Comparison of ENCODE assay signal across 17 cellular contexts in genomic region chr5:124905756-124906155, GRCh38.
A peak's percentile ranks its signal among the peaks of the same experiment; 100 is the strongest.
DNase-seq lines count a peak whose midpoint lies in the region; ATAC-seq and TF ChIP-seq lines count a peak whose summit lies in the region.
"Had no signal": no experiment of that assay in that cellular context is flagged by ENCODE, and none has a peak within 500 bp of the region (broad histone marks: within the 10 kb centered on the region; RNA-seq: fewer than 3 reads in every experiment).

No MANE protein-coding gene starts in this region.

- no peaks in the 10 kb centered on the region for H3K27me3 ChIP-seq in ectodermal cell (ENCODE audit: control insufficient read depth, insufficient read depth, low read length, poor library complexity, severe bottlenecking)
- no peaks in the 10 kb centered on the region for H3K27me3 ChIP-seq in psoas muscle (ENCODE audit: insufficient read depth in 3 of 3, low read length in 2 of 3)
- no peaks in the 10 kb centered on the region for H3K27me3 ChIP-seq in upper lobe of right lung
- H3K27me3 ChIP-seq: left lung had no signal

- H3K36me3 Mint-ChIP-seq in activated T-cell treated with anti-CD3 and anti-CD28 coated beads, Interleukin-2, amount 50 U/mL, for 24 hours (ENCODE audit: low read depth): no peaks in the 10 kb centered on the region
- H3K36me3 Mint-ChIP-seq: activated naive CD8-positive, alpha-beta T cell; CD4-positive, alpha-beta memory T cell; stimulated activated naive B cell treated with anti-CD40 and anti-IgM and Interleukin-4, amounts not matched to agents 10 μg/mL and 1 μg/mL and 100 μg/mL, for 72 hours had no signal

- ATAC-seq in psoas muscle (no peak), upper lobe of right lung (no peak), GM19467 (IDR thresholded peaks at IDR 0.05; ENCODE audit: unreplicated experiment) (no peak)
- ATAC-seq: activated T-cell treated with anti-CD3 and anti-CD28 coated beads, Interleukin-2, amount 50 U/mL, for 72 hours; stimulated activated naive B cell treated with anti-CD40 and anti-IgM and Interleukin-4, amounts not matched to agents 10 μg/mL and 1 μg/mL and 100 μg/mL, for 72 hours had no signal

- peaks cover 2% of the 10 kb centered on the region for H3K27me3 Mint-ChIP-seq in activated T-cell treated with anti-CD3 and anti-CD28 coated beads, Interleukin-2, amount 50 U/mL, for 24 hours
- H3K27me3 Mint-ChIP-seq: activated CD4-positive, alpha-beta memory T cell treated with anti-CD3 and anti-CD28 coated beads, Interleukin-2, amount 10 ng/mL, durations not matched to agents 7 days and 5 days; CD4-positive, alpha-beta memory T cell; central memory CD8-positive, alpha-beta T cell; stimulated activated naive B cell treated with anti-CD40 and anti-IgM and Interleukin-4, amounts not matched to agents 10 μg/mL and 1 μg/mL and 100 μg/mL, for 72 hours had no signal

- peaks cover 14% of the 10 kb centered on the region for H3K4me1 Mint-ChIP-seq in activated T-cell treated with anti-CD3 and anti-CD28 coated beads, Interleukin-2, amount 50 U/mL, for 24 hours (ENCODE audit: low read depth)
- H3K4me1 Mint-ChIP-seq: CD4-positive, alpha-beta memory T cell; central memory CD8-positive, alpha-beta T cell had no signal

- H3K36me3 ChIP-seq in ectodermal cell (ENCODE audit: control insufficient read depth, insufficient read depth, low read length) (no peaks in the 10 kb centered on the region), psoas muscle (ENCODE audit: insufficient read depth in 1 of 2, low read depth in 1 of 2) (no peaks in the 10 kb centered on the region), upper lobe of right lung (no peaks in the 10 kb centered on the region)
- H3K36me3 ChIP-seq: left lung had no signal

- intact Hi-C loops in psoas muscle (cut with DNase I): loop anchor here (2.0 to 10.0 kb wide), 5 partner anchors 151 to 1231 kb away; no protein-coding TSS in a partner anchor
- intact Hi-C loops in upper lobe of right lung (cut with DNase I): no loop called here

- H3K4me3 Mint-ChIP-seq in activated T-cell treated with anti-CD3 and anti-CD28 coated beads, Interleukin-2, amount 50 U/mL, for 24 hours: no peak overlapping the region
- H3K4me3 Mint-ChIP-seq: activated CD4-positive, alpha-beta memory T cell treated with anti-CD3 and anti-CD28 coated beads, Interleukin-2, amount 10 ng/mL, durations not matched to agents 7 days and 5 days; activated naive CD8-positive, alpha-beta T cell; activated T-cell treated with anti-CD3 and anti-CD28 coated beads, Interleukin-2, amount 50 U/mL, for 72 hours; CD4-positive, alpha-beta memory T cell; central memory CD8-positive, alpha-beta T cell; stimulated activated naive B cell treated with anti-CD40 and anti-IgM and Interleukin-4, amounts not matched to agents 10 μg/mL and 1 μg/mL and 100 μg/mL, for 72 hours had no signal

- no peak overlapping the region for H3K27ac Mint-ChIP-seq in activated T-cell treated with anti-CD3 and anti-CD28 coated beads, Interleukin-2, amount 50 U/mL, for 24 hours
- H3K27ac Mint-ChIP-seq: activated CD4-positive, alpha-beta memory T cell treated with anti-CD3 and anti-CD28 coated beads, Interleukin-2, amount 10 ng/mL, durations not matched to agents 7 days and 5 days; activated naive CD8-positive, alpha-beta T cell; activated T-cell treated with anti-CD3 and anti-CD28 coated beads, Interleukin-2, amount 50 U/mL, for 72 hours; CD4-positive, alpha-beta memory T cell had no signal

- TF ChIP-seq CTCF in 22Rv1 (IDR thresholded peaks at IDR 0.05) (no peak), psoas muscle (IDR thresholded peaks at IDR 0.05) (no peak), upper lobe of right lung (IDR thresholded peaks at IDR 0.05) (no peak)

- WGBS in ectodermal cell, 2 experiments: 42 to 50% methylated on average over 1 of the region's 1 CpG
- 32 to 86% (median 46%) methylated on average over 1 of the region's 1 CpG for WGBS in psoas muscle, 3 donors

- H3K4me1 ChIP-seq in ectodermal cell (ENCODE audit: control insufficient read depth, insufficient read depth, low read length): peaks cover 55% of the 10 kb centered on the region
- H3K4me1 ChIP-seq in psoas muscle: peaks cover 49% of the 10 kb centered on the region
- peaks cover 49% of the 10 kb centered on the region for H3K4me1 ChIP-seq in upper lobe of right lung

- no peak overlapping the region for H3K4me3 ChIP-seq in ectodermal cell (ENCODE audit: insufficient read depth, low read depth, low read length)
- no peak overlapping the region for H3K4me3 ChIP-seq in psoas muscle
- H3K4me3 ChIP-seq in upper lobe of right lung: no peak overlapping the region
- H3K4me3 ChIP-seq: left lung had no signal

- H3K9me3 ChIP-seq in ectodermal cell (ENCODE audit: control insufficient read depth, low read length): no peaks in the 10 kb centered on the region
- no peaks in the 10 kb centered on the region for H3K9me3 ChIP-seq in psoas muscle
- no peaks in the 10 kb centered on the region for H3K9me3 ChIP-seq in upper lobe of right lung
- H3K9me3 ChIP-seq: left lung had no signal

- H3K27ac ChIP-seq in 22Rv1: peak overlapping the region; percentile 88
- peak overlapping the region; percentile 11 for H3K27ac ChIP-seq in ectodermal cell (ENCODE audit: insufficient read depth, low read depth, low read length, poor library complexity, severe bottlenecking)
- H3K27ac ChIP-seq in psoas muscle: peak overlapping the region; percentile 81
- no peak overlapping the region for H3K27ac ChIP-seq in upper lobe of right lung

- peak; percentile 67 for DNase-seq in NCI-H69 (lab: John Stamatoyannopoulos, UW)
- DNase-seq in psoas muscle: no peak
- DNase-seq in upper lobe of right lung: no peak
- no peak for DNase-seq in T-helper 2 cell
- DNase-seq in activated T-cell treated with anti-CD3 and anti-CD28 coated beads, Interleukin-2, amount 50 U/mL, for 24 hours: no peak
- DNase-seq: activated CD4-positive, alpha-beta memory T cell treated with anti-CD3 and anti-CD28 coated beads, Interleukin-2, amount 10 ng/mL, durations not matched to agents 7 days and 5 days; activated T-cell treated with anti-CD3 and anti-CD28 coated beads, Interleukin-2, amount 50 U/mL, for 72 hours; CD4-positive, alpha-beta memory T cell; GOT3; left lung; NCI-H774; stimulated activated naive B cell treated with anti-CD40 and anti-IgM and Interleukin-4, amounts not matched to agents 10 μg/mL and 1 μg/mL and 100 μg/mL, for 72 hours had no signal

- H3K9me3 Mint-ChIP-seq in activated T-cell treated with anti-CD3 and anti-CD28 coated beads, Interleukin-2, amount 50 U/mL, for 24 hours: no peaks in the 10 kb centered on the region
- H3K9me3 Mint-ChIP-seq: activated T-cell treated with anti-CD3 and anti-CD28 coated beads, Interleukin-2, amount 50 U/mL, for 72 hours; stimulated activated naive B cell treated with anti-CD40 and anti-IgM and Interleukin-4, amounts not matched to agents 10 μg/mL and 1 μg/mL and 100 μg/mL, for 72 hours had no signal
